24 cellular contexts compared by ENCODE assay signal in the genomic region with DNA sequence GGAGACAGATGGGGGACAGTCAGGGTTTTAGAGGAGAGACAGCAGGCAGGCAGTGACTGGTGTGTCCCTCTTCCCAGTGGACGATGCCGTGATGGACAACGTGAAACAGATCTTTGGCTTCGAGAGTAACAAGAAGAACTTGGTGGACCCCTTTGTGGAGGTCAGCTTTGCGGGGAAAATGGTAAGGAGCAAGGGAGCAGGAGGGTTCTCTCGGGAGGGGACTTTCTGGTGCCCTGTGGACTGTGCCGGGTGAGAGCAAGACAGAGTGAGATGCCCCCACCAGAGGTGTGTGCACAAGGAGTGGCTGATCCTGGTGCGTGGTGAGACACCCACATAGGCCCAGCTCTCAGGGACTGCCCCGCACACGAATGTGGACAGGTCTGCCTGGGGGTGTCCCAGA.
DNase-seq lines count a peak whose midpoint lies in the region; ATAC-seq and TF ChIP-seq lines count a peak whose summit lies in the region.
"Had no signal": no experiment of that assay in that cellular context is flagged by ENCODE, and none has a peak within 500 bp of the region (broad histone marks: within the 10 kb centered on the region; RNA-seq: fewer than 3 reads in every experiment).

No MANE protein-coding gene starts in this region.

- no peaks in the 10 kb centered on the region for H3K36me3 Mint-ChIP-seq in activated naive CD8-positive, alpha-beta T cell treated with anti-CD3 and anti-CD28 coated beads, Interleukin-2, amount 50 U/mL, for 24 hours (ENCODE audit: low read depth)
- no peaks in the 10 kb centered on the region for H3K36me3 Mint-ChIP-seq in activated naive CD8-positive, alpha-beta T cell treated with anti-CD3 and anti-CD28 coated beads for 36 hours
- no peaks in the 10 kb centered on the region for H3K36me3 Mint-ChIP-seq in WTC11
- H3K36me3 Mint-ChIP-seq: CD4-positive, CD25-positive, alpha-beta regulatory T cell had no signal

- no peaks in the 10 kb centered on the region for H3K36me3 ChIP-seq in upper lobe of right lung

- ATAC-seq in activated naive CD8-positive, alpha-beta T cell treated with anti-CD3 and anti-CD28 coated beads, Interleukin-2, amount 50 U/mL, for 24 hours: peak; percentile 33
- no peak for ATAC-seq in WTC11
- no peak for ATAC-seq in upper lobe of right lung
- no peak for ATAC-seq in GM18870 (IDR thresholded peaks at IDR 0.05; ENCODE audit: unreplicated experiment)
- ATAC-seq: HCT116, PC-3 had no signal

- H3K27ac ChIP-seq in upper lobe of right lung: no peak overlapping the region

- H3K9me3 Mint-ChIP-seq in activated naive CD8-positive, alpha-beta T cell treated with anti-CD3 and anti-CD28 coated beads, Interleukin-2, amount 50 U/mL, for 24 hours: no peaks in the 10 kb centered on the region
- no peaks in the 10 kb centered on the region for H3K9me3 Mint-ChIP-seq in activated naive CD8-positive, alpha-beta T cell treated with anti-CD3 and anti-CD28 coated beads for 36 hours
- H3K9me3 Mint-ChIP-seq in WTC11: no peaks in the 10 kb centered on the region
- H3K9me3 Mint-ChIP-seq: CD4-positive, CD25-positive, alpha-beta regulatory T cell had no signal

- H3K27me3 Mint-ChIP-seq in activated naive CD8-positive, alpha-beta T cell treated with anti-CD3 and anti-CD28 coated beads, Interleukin-2, amount 50 U/mL, for 24 hours: peaks cover 24% of the 10 kb centered on the region
- H3K27me3 Mint-ChIP-seq in activated naive CD8-positive, alpha-beta T cell treated with anti-CD3 and anti-CD28 coated beads for 36 hours: peaks cover 26% of the 10 kb centered on the region
- no peaks in the 10 kb centered on the region for H3K27me3 Mint-ChIP-seq in WTC11 (ENCODE audit: low read depth)

- CTCF ChIA-PET in WTC11 (lab: Charles Lee): interaction anchor here (1.0 to 1.5 kb wide), 3 partner anchors 229 to 273 kb away, joined by 3 to 4 read pairs (median 4); no protein-coding TSS in a partner anchor

- H3K27me3 ChIP-seq in upper lobe of right lung: no peaks in the 10 kb centered on the region

- no peak for DNase-seq in activated naive CD8-positive, alpha-beta T cell treated with anti-CD3 and anti-CD28 coated beads, Interleukin-2, amount 50 U/mL, for 24 hours
- DNase-seq in activated naive CD8-positive, alpha-beta T cell treated with anti-CD3 and anti-CD28 coated beads for 36 hours: no peak
- peak; percentile 10 for DNase-seq in WTC11 (ENCODE audit: low spot score)
- peak; percentile 34 for DNase-seq in islet precursor cell
- peak; percentile 26 for DNase-seq in upper lobe of right lung
- DNase-seq in OCI-M2 (lab: John Stamatoyannopoulos, UW; ENCODE audit: unreplicated experiment): no peak
- no peak for DNase-seq in erythroblast (lab: John Stamatoyannopoulos, UW)
- DNase-seq: 8988T; ACHN; CD4-positive, CD25-positive, alpha-beta regulatory T cell; DMS153; DND-41; GOT3; KBM-7; NCI-H1105 treated with DMSO at 0.1 percent for 48 hours; NCI-H146; NCI-H1930; NCI-H2107; NCI-H524; NCI-H774; PC-3; SK-N-SH had no signal

- H3K27ac Mint-ChIP-seq in activated naive CD8-positive, alpha-beta T cell treated with anti-CD3 and anti-CD28 coated beads, Interleukin-2, amount 50 U/mL, for 24 hours: no peak overlapping the region
- no peak overlapping the region for H3K27ac Mint-ChIP-seq in activated naive CD8-positive, alpha-beta T cell treated with anti-CD3 and anti-CD28 coated beads for 36 hours
- no peak overlapping the region for H3K27ac Mint-ChIP-seq in WTC11

- H3K9me3 ChIP-seq in upper lobe of right lung: no peaks in the 10 kb centered on the region
- H3K9me3 ChIP-seq: SK-N-SH had no signal

- H3K4me3 ChIP-seq in upper lobe of right lung: no peak overlapping the region

- no peaks in the 10 kb centered on the region for H3K4me1 Mint-ChIP-seq in activated naive CD8-positive, alpha-beta T cell treated with anti-CD3 and anti-CD28 coated beads, Interleukin-2, amount 50 U/mL, for 24 hours
- peaks cover 2% of the 10 kb centered on the region for H3K4me1 Mint-ChIP-seq in activated naive CD8-positive, alpha-beta T cell treated with anti-CD3 and anti-CD28 coated beads for 36 hours
- peaks cover 25% of the 10 kb centered on the region for H3K4me1 Mint-ChIP-seq in WTC11
- H3K4me1 Mint-ChIP-seq: CD4-positive, CD25-positive, alpha-beta regulatory T cell had no signal

- no peak overlapping the region for H3K4me3 Mint-ChIP-seq in activated naive CD8-positive, alpha-beta T cell treated with anti-CD3 and anti-CD28 coated beads, Interleukin-2, amount 50 U/mL, for 24 hours
- H3K4me3 Mint-ChIP-seq in activated naive CD8-positive, alpha-beta T cell treated with anti-CD3 and anti-CD28 coated beads for 36 hours: no peak overlapping the region
- H3K4me3 Mint-ChIP-seq in WTC11: no peak overlapping the region
- H3K4me3 Mint-ChIP-seq: CD4-positive, CD25-positive, alpha-beta regulatory T cell had no signal

- POLR2A ChIA-PET in WTC11 (lab: Charles Lee): no interaction called here

- no peaks in the 10 kb centered on the region for H3K4me1 ChIP-seq in upper lobe of right lung

- intact Hi-C loops in upper lobe of right lung (cut with DNase I): no loop called here

- TF ChIP-seq CTCF in WTC11 (IDR thresholded peaks at IDR 0.05): no peak
- TF ChIP-seq CTCF in upper lobe of right lung (IDR thresholded peaks at IDR 0.05): no peak

- TF ChIP-seq POLR2A in erythroblast (IDR thresholded peaks at IDR 0.05; ENCODE audit: low read length): no peak

TF ChIP-seq in WTC11, 78 proteins besides CTCF, POLR2A, EP300 and RAD21 (continues in another document):
- TF ChIP-seq MYBL2 (CRISPR knock-in tag; IDR thresholded peaks at IDR 0.05) (no peak), TEAD1 (CRISPR knock-in tag; IDR thresholded peaks at IDR 0.05) (no peak), E2F1 (CRISPR knock-in tag; IDR thresholded peaks at IDR 0.05) (no peak), ARID4B (CRISPR knock-in tag; IDR thresholded peaks at IDR 0.05; ENCODE audit: borderline replicate concordance) (no peak), ZNF232 (CRISPR knock-in tag; IDR thresholded peaks at IDR 0.05) (no peak), GTF2I (CRISPR knock-in tag; conservative IDR thresholded peaks at IDR 0.05) (no peak)
- TF ChIP-seq, protein P1, sequence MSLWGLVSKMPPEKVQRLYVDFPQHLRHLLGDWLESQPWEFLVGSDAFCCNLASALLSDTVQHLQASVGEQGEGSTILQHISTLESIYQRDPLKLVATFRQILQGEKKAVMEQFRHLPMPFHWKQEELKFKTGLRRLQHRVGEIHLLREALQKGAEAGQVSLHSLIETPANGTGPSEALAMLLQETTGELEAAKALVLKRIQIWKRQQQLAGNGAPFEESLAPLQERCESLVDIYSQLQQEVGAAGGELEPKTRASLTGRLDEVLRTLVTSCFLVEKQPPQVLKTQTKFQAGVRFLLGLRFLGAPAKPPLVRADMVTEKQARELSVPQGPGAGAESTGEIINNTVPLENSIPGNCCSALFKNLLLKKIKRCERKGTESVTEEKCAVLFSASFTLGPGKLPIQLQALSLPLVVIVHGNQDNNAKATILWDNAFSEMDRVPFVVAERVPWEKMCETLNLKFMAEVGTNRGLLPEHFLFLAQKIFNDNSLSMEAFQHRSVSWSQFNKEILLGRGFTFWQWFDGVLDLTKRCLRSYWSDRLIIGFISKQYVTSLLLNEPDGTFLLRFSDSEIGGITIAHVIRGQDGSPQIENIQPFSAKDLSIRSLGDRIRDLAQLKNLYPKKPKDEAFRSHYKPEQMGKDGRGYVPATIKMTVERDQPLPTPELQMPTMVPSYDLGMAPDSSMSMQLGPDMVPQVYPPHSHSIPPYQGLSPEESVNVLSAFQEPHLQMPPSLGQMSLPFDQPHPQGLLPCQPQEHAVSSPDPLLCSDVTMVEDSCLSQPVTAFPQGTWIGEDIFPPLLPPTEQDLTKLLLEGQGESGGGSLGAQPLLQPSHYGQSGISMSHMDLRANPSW (CRISPR knock-in tag; conservative IDR thresholded peaks at IDR 0.05; ENCODE audit: low read depth): no peak

Comparison
In these comparisons a context has a peak if more than half of its experiments do, and no peak if none do; other contexts are left out.
1. DNase-seq: peak in WTC11 (single experiment), islet precursor cell (single experiment) and upper lobe of right lung (single experiment); none in activated naive CD8-positive, alpha-beta T cell treated with anti-CD3 and anti-CD28 coated beads, Interleukin-2, amount 50 U/mL, for 24 hours (single experiment), activated naive CD8-positive, alpha-beta T cell treated with anti-CD3 and anti-CD28 coated beads for 36 hours (single experiment), OCI-M2 (single experiment) and erythroblast (0 of 2).